Comparison of ENCODE assay signal across 16 cellular contexts in genomic region chr3:36557708-36558100, GRCh38.
"Had no signal": no experiment of that assay in that cellular context is flagged by ENCODE, and none has a peak within 500 bp of the region (broad histone marks: within the 10 kb centered on the region; RNA-seq: fewer than 3 reads in every experiment).

No MANE protein-coding gene starts in this region.

- H3K4me3 ChIP-seq: cardiac muscle cell, hepatocyte, lung, neural progenitor cell, psoas muscle, tibial artery had no signal

- H3K27me3 ChIP-seq: cardiac muscle cell, hepatocyte, neural progenitor cell, tibial artery had no signal

- H3K36me3 ChIP-seq: cardiac muscle cell, neural progenitor cell, tibial artery had no signal

- H3K9me3 Mint-ChIP-seq: activated CD8-positive, alpha-beta T cell treated with anti-CD3 and anti-CD28 coated beads for 36 hours; activated naive CD4-positive, alpha-beta T cell treated with anti-CD3 and anti-CD28 coated beads, Interleukin-2, amount 50 U/mL, for 24 hours; activated T-cell treated with anti-CD3 and anti-CD28 coated beads, Interleukin-2, amount 50 U/mL, for 4 hours; mesothelial cell of epicardium; neural progenitor cell; stimulated activated naive B cell treated with anti-CD40 and anti-IgM and Interleukin-4, amounts not matched to agents 10 μg/mL and 1 μg/mL and 100 μg/mL, for 72 hours; WTC11 had no signal

- H3K27ac ChIP-seq: cardiac muscle cell, hepatocyte, neural progenitor cell, psoas muscle, tibial artery had no signal

- H3K9me3 ChIP-seq: psoas muscle, tibial artery had no signal

- H3K4me1 Mint-ChIP-seq: activated naive CD4-positive, alpha-beta T cell treated with anti-CD3 and anti-CD28 coated beads, Interleukin-2, amount 50 U/mL, for 24 hours; WTC11 had no signal

- H3K4me3 Mint-ChIP-seq: activated CD8-positive, alpha-beta T cell treated with anti-CD3 and anti-CD28 coated beads for 36 hours; activated naive CD4-positive, alpha-beta T cell treated with anti-CD3 and anti-CD28 coated beads, Interleukin-2, amount 50 U/mL, for 24 hours; activated T-cell treated with anti-CD3 and anti-CD28 coated beads, Interleukin-2, amount 50 U/mL, for 4 hours; mesothelial cell of epicardium; neural progenitor cell; WTC11 had no signal

- ATAC-seq: activated CD8-positive, alpha-beta T cell treated with anti-CD3 and anti-CD28 coated beads for 36 hours; activated T-cell treated with anti-CD3 and anti-CD28 coated beads, Interleukin-2, amount 50 U/mL, for 4 hours; psoas muscle; WTC11 had no signal

- DNase-seq: activated CD4-positive, alpha-beta T cell treated with anti-CD3 and anti-CD28 coated beads for 4 hours; activated CD8-positive, alpha-beta T cell treated with anti-CD3 and anti-CD28 coated beads for 36 hours; activated effector memory CD4-positive, alpha-beta T cell treated with anti-CD3 and anti-CD28 coated beads, Interleukin-2, amount 50 U/mL, for 16 hours; activated T-cell treated with anti-CD3 and anti-CD28 coated beads, Interleukin-2, amount 50 U/mL, for 4 hours; islet precursor cell; psoas muscle; stimulated activated CD4-positive, alpha-beta T cell treated with anti-CD3 and anti-CD28 coated beads, Interleukin-12 subunit alpha, Interleukin-12 subunit beta, amount 100 ng/mL, for 4 hours; tibial artery had no signal

- H3K36me3 Mint-ChIP-seq: activated naive CD4-positive, alpha-beta T cell treated with anti-CD3 and anti-CD28 coated beads, Interleukin-2, amount 50 U/mL, for 24 hours; mesothelial cell of epicardium; neural progenitor cell; stimulated activated naive B cell treated with anti-CD40 and anti-IgM and Interleukin-4, amounts not matched to agents 10 μg/mL and 1 μg/mL and 100 μg/mL, for 72 hours; WTC11 had no signal

- H3K27ac Mint-ChIP-seq: activated CD8-positive, alpha-beta T cell treated with anti-CD3 and anti-CD28 coated beads for 36 hours; activated naive CD4-positive, alpha-beta T cell treated with anti-CD3 and anti-CD28 coated beads, Interleukin-2, amount 50 U/mL, for 24 hours; mesothelial cell of epicardium; neural progenitor cell; WTC11 had no signal

- H3K4me1 ChIP-seq: psoas muscle had no signal
